20 cellular contexts compared by ENCODE assay signal in the genomic region with DNA sequence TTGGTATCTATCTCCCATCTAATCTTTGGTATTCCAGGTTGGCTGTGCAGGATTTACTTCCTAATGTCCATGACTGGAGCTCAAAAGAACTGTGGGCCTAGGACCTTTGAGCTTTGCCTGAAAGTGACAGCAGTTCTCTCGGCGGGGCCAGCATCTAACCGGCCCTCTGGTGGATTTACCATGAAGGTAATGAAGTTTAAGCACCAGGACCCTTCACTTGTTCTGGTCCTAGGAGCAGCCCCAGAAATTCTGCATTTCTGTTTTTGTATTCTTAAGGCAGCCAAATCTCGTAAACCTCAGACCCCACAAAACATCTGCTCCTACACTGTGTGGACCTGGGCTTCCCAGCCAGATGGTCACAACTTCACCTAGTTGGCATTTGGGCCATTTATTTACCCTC. TPM values are rescaled to one million over a fixed set of nuclear protein-coding genes. Genes with fewer than 3 reads are reported as not detected.
DNase-seq lines count a peak whose midpoint lies in the region; ATAC-seq and TF ChIP-seq lines count a peak whose summit lies in the region.
"Had no signal": no experiment of that assay in that cellular context is flagged by ENCODE, and none has a peak within 500 bp of the region (broad histone marks: within the 10 kb centered on the region; RNA-seq: fewer than 3 reads in every experiment).

No MANE protein-coding gene starts in this region.

- intact Hi-C loops in cardiac septum (cut with DNase I) (no loop called here), OCI-LY7 (cut with micrococcal nuclease; ENCODE audit: unreplicated experiment) (no loop called here)

- H4K20me1 ChIP-seq in OCI-LY7 (ENCODE audit: insufficient read depth, low read length) = no peaks in the 10 kb centered on the region

- H3K9ac ChIP-seq in stomach smooth muscle (ENCODE audit: low read length in 2 of 2) = no peak overlapping the region

- H3K79me2 ChIP-seq in OCI-LY7 (ENCODE audit: insufficient read depth, low read depth, low read length) = peaks cover 4% of the 10 kb centered on the region; the same call in 1 of the 2 replicates

- DNase-seq in cardiac muscle cell (ENCODE audit: low read depth in 1 of 2, low spot score in 1 of 2) (no peak), cardiac septum (ENCODE audit: low spot score) (no peak), OCI-LY7 (ENCODE audit: low spot score) (no peak), left lobe of liver (ENCODE audit: low spot score) (no peak), H4 (ENCODE audit: low spot score) (no peak), NCI-H128 (lab: John Stamatoyannopoulos, UW; ENCODE audit: unreplicated experiment) (no peak)
- DNase-seq: activated CD4-positive, alpha-beta T cell treated with anti-CD3 and anti-CD28 coated beads for 1 hour; activated naive CD8-positive, alpha-beta T cell treated with anti-CD3 and anti-CD28 coated beads, Interleukin-2, amount 50 U/mL, for 24 hours; brain microvascular endothelial cell; immature natural killer cell; left ventricle myocardium superior; NCI-H1092; NCI-H2081; NK-92 treated with Interleukin-12 subunit alpha and Interleukin-12 subunit beta, amount 100 ng/mL, for 24 hours; occipital lobe; stimulated activated CD4-positive, alpha-beta T cell treated with anti-CD3 and anti-CD28 coated beads, Interleukin-15, amount 100 ng/mL, for 24 hours; T1000 had no signal

- CTCF ChIA-PET in OCI-LY7 (lab: Charles Lee; ENCODE audit: unreplicated experiment) = no interaction called here

- H2AFZ ChIP-seq in OCI-LY7 (ENCODE audit: low read length) = no peak overlapping the region

- H3K4me3 ChIP-seq in cardiac muscle cell (no peak overlapping the region), OCI-LY7 (ENCODE audit: low read depth, low read length, poor library complexity, severe bottlenecking) (no peak overlapping the region), stomach smooth muscle (ENCODE audit: low read length in 2 of 2) (no peak overlapping the region)
- H3K4me3 ChIP-seq: coronary artery had no signal

- TF ChIP-seq CTCF in cardiac muscle cell (IDR thresholded peaks at IDR 0.05; ENCODE audit: low read depth, low read length) = no peak
- 0 out of 2 replicates have a peak, but pooled peaks have one; percentile 28 for TF ChIP-seq CTCF in OCI-LY7 (conservative IDR thresholded peaks at IDR 0.05; ENCODE audit: low read length)

- H3K9me3 ChIP-seq in cardiac muscle cell (ENCODE audit: low read depth) = no peaks in the 10 kb centered on the region
- no peaks in the 10 kb centered on the region for H3K9me3 ChIP-seq in OCI-LY7 (ENCODE audit: low read length)
- no peaks in the 10 kb centered on the region for H3K9me3 ChIP-seq in stomach smooth muscle (ENCODE audit: control insufficient read depth in 2 of 2, low read length in 2 of 2)

- peak; percentile 8 for ATAC-seq in left lobe of liver
- no peak for ATAC-seq in HG03378 (IDR thresholded peaks at IDR 0.05; ENCODE audit: unreplicated experiment)

- no peaks in the 10 kb centered on the region for H3K27me3 ChIP-seq in cardiac muscle cell
- H3K27me3 ChIP-seq in stomach smooth muscle (ENCODE audit: control insufficient read depth in 1 of 2, insufficient read depth in 2 of 2, low read length in 2 of 2) = no peaks in the 10 kb centered on the region
- H3K27me3 ChIP-seq: brain microvascular endothelial cell had no signal

- H3K9me2 ChIP-seq in OCI-LY7 (ENCODE audit: insufficient read depth, low read length) = no peaks in the 10 kb centered on the region

- H3K27ac ChIP-seq in cardiac muscle cell (peak overlapping the region; percentile 49), OCI-LY7 (ENCODE audit: low read depth, low read length, poor library complexity, severe bottlenecking) (peak overlapping the region; percentile 49), stomach smooth muscle (ENCODE audit: low read length) (peak overlapping the region; percentile 19)
- H3K27ac ChIP-seq: brain microvascular endothelial cell, coronary artery had no signal

- H3K36me3 ChIP-seq in cardiac muscle cell (peaks cover 8% of the 10 kb centered on the region), OCI-LY7 (ENCODE audit: insufficient read depth, low read length) (peaks cover 87% of the 10 kb centered on the region), stomach smooth muscle (ENCODE audit: control insufficient read depth in 2 of 2, insufficient read depth in 2 of 2, low read length in 2 of 2) (peaks cover 3 to 4% of the 10 kb centered on the region in 2 donors)

- no TSS peak for BruUV-seq in OCI-LY7 (replicated peaks; lab: Mats Ljungman, UMichigan)

- H3K4me1 ChIP-seq in cardiac muscle cell (ENCODE audit: low read depth) (no peaks in the 10 kb centered on the region), OCI-LY7 (ENCODE audit: insufficient read depth, low read length, poor library complexity, severe bottlenecking) (peaks cover 55% of the 10 kb centered on the region), stomach smooth muscle (ENCODE audit: control insufficient read depth, insufficient read depth, low read length) (peaks cover 26% of the 10 kb centered on the region)

- POLR2A ChIA-PET in OCI-LY7 (lab: Charles Lee) = interaction anchor here (0.9 to 1.0 kb wide), 2 partner anchors 17 to 25 kb away, joined by 3 read pairs; no protein-coding TSS in a partner anchor

- peak overlapping the region; percentile 17; the same call in 1 of the 2 replicates for H3K4me2 ChIP-seq in OCI-LY7 (ENCODE audit: low read length)

RNA-seq across cellular contexts. Expression of a gene that starts 13.0 kb away (rescaled TPM):
- 1.2 and 4.5 TPM in 2 replicates for total RNA-seq in cardiac muscle cell
- polyA plus RNA-seq in cardiac muscle cell = 1.1 and 1.4 TPM in 2 replicates
- 1.6 TPM for total RNA-seq in cardiac septum
- 28.7 and 52.8 TPM in 2 replicates for total RNA-seq in OCI-LY7 (2014; rRNA removed; shearing (Covaris generic))
- total RNA-seq in OCI-LY7 (2022) = 32.5 and 32.7 TPM in 2 replicates
- total RNA-seq in left lobe of liver = 6.8 TPM
- total RNA-seq in H4 (2014; rRNA removed; shearing (Covaris generic)) = 0.58 and 1.7 TPM in 2 replicates

RNA-seq across cellular contexts. Expression of a gene that starts 37.4 kb away (rescaled TPM):
- total RNA-seq in cardiac muscle cell = 18.5 and 21.7 TPM in 2 replicates
- 5.6 and 6.6 TPM in 2 replicates for polyA plus RNA-seq in cardiac muscle cell
- 8.5 TPM for total RNA-seq in cardiac septum
- total RNA-seq in OCI-LY7 (2014; rRNA removed; shearing (Covaris generic)) = 50.3 and 60.2 TPM in 2 replicates
- 101 and 117 TPM in 2 replicates for total RNA-seq in OCI-LY7 (2022)
- total RNA-seq in left lobe of liver = 12.2 TPM
- total RNA-seq in H4 (2014; rRNA removed; shearing (Covaris generic)) = 21.9 and 30.6 TPM in 2 replicates
